24 cellular contexts compared by ENCODE assay signal in genomic region chr11:120766318-120766717, GRCh38.
DNase-seq lines count a peak whose midpoint lies in the region; TF ChIP-seq lines count a peak whose summit lies in the region.
"Had no signal": no experiment of that assay in that cellular context is flagged by ENCODE, and none has a peak within 500 bp of the region (broad histone marks: within the 10 kb centered on the region; RNA-seq: fewer than 3 reads in every experiment).

No MANE protein-coding gene starts in this region.

- H3K36me3 Mint-ChIP-seq in osteocyte (ENCODE audit: unreplicated experiment) = no peaks in the 10 kb centered on the region
- H3K36me3 Mint-ChIP-seq: CD14-positive monocyte; CD4-positive, alpha-beta memory T cell; CD4-positive, CD25-positive, alpha-beta regulatory T cell had no signal

- H3K4me3 ChIP-seq in esophagus muscularis mucosa = no peak overlapping the region
- H3K4me3 ChIP-seq: BLaER1, GM12878 had no signal

- TF ChIP-seq POLR2A in esophagus muscularis mucosa (IDR thresholded peaks at IDR 0.05; ENCODE audit: low read depth) = no peak

- no peak overlapping the region for H3K27ac ChIP-seq in esophagus muscularis mucosa (replicated peaks in 1 of 4)
- H3K27ac ChIP-seq: BLaER1 had no signal

- peaks cover 0 to 16% (median 0%) of the 10 kb centered on the region in 4 donors for H3K9me3 ChIP-seq in esophagus muscularis mucosa
- H3K9me3 ChIP-seq: BE2C had no signal

- H3K36me3 ChIP-seq in esophagus muscularis mucosa = no peaks in the 10 kb centered on the region
- H3K36me3 ChIP-seq: BE2C, BLaER1 had no signal

- H3K4me3 Mint-ChIP-seq in osteocyte (ENCODE audit: unreplicated experiment) = no peak overlapping the region
- H3K4me3 Mint-ChIP-seq: CD14-positive monocyte; CD4-positive, alpha-beta memory T cell; CD4-positive, CD25-positive, alpha-beta regulatory T cell; CD8-positive, alpha-beta memory T cell had no signal

- TF ChIP-seq CTCF in esophagus muscularis mucosa (IDR thresholded peaks at IDR 0.05) (no peak), osteocyte (IDR thresholded peaks at IDR 0.05) (no peak)

- no peaks in the 10 kb centered on the region for H3K4me1 ChIP-seq in esophagus muscularis mucosa
- H3K4me1 ChIP-seq: BE2C, BLaER1 had no signal

- peak; percentile 21 for DNase-seq in esophagus muscularis mucosa (ENCODE audit: extremely low spot score)
- peak; percentile 42 for DNase-seq in islet precursor cell
- peak; percentile 72 for DNase-seq in osteocyte (ENCODE audit: extremely low spot score, unreplicated experiment)
- DNase-seq in NCI-H2081 (lab: John Stamatoyannopoulos, UW) = no peak
- DNase-seq in globus pallidus (ENCODE audit: low spot score) = no peak
- no peak for DNase-seq in NCI-H526 treated with DMSO at 0.1 percent for 48 hours (lab: John Stamatoyannopoulos, UW)
- DNase-seq: 8988T; ACHN; BE2C; C1 segment of cervical spinal cord; CD4-positive, alpha-beta memory T cell; CD4-positive, CD25-positive, alpha-beta regulatory T cell; CD8-positive, alpha-beta memory T cell; COR-L47; DMS 273 treated with DMSO at 0.1 percent for 48 hours; DMS153; DMS53; DMS79; DND-41; EL; GDM1 had no signal

- no peaks in the 10 kb centered on the region for H3K4me1 Mint-ChIP-seq in osteocyte (ENCODE audit: unreplicated experiment)
- H3K4me1 Mint-ChIP-seq: CD14-positive monocyte; CD4-positive, alpha-beta memory T cell; CD4-positive, CD25-positive, alpha-beta regulatory T cell; CD8-positive, alpha-beta memory T cell had no signal

- no peaks in the 10 kb centered on the region for H3K27me3 Mint-ChIP-seq in osteocyte (ENCODE audit: unreplicated experiment)

- WGBS in esophagus muscularis mucosa = 74% methylated on average over 3 of the region's 7 CpGs

- no peak for TF ChIP-seq EP300 in esophagus muscularis mucosa (IDR thresholded peaks at IDR 0.05)

- no peak overlapping the region for H3K27ac Mint-ChIP-seq in osteocyte (ENCODE audit: unreplicated experiment)
- H3K27ac Mint-ChIP-seq: CD14-positive monocyte; CD4-positive, alpha-beta memory T cell; CD8-positive, alpha-beta memory T cell had no signal

- intact Hi-C loops in esophagus muscularis mucosa (cut with DNase I) = no loop called here

- H3K27me3 ChIP-seq in esophagus muscularis mucosa = peaks cover 0 to 16% (median 0%) of the 10 kb centered on the region in 4 donors
- H3K27me3 ChIP-seq: BE2C, BLaER1 had no signal

- H3K9me3 Mint-ChIP-seq in osteocyte (ENCODE audit: unreplicated experiment) = peaks cover 15% of the 10 kb centered on the region

Comparison
In these comparisons a context has a peak if more than half of its experiments do, and no peak if none do; other contexts are left out.
1. DNase-seq: peak in esophagus muscularis mucosa (single experiment), islet precursor cell (single experiment) and osteocyte (single experiment); none in NCI-H2081 (0 of 2), globus pallidus (single experiment) and NCI-H526 treated with DMSO at 0.1 percent for 48 hours (single experiment).